Comparison of ENCODE assay signal across 16 cellular contexts in genomic region chr7:50667338-50667737, GRCh38.
DNase-seq lines count a peak whose midpoint lies in the region; ATAC-seq and TF ChIP-seq lines count a peak whose summit lies in the region.
"Had no signal": no experiment of that assay in that cellular context is flagged by ENCODE, and none has a peak within 500 bp of the region (broad histone marks: within the 10 kb centered on the region; RNA-seq: fewer than 3 reads in every experiment).

No MANE protein-coding gene starts in this region.

- no peaks in the 10 kb centered on the region for H3K9me3 ChIP-seq in esophagus squamous epithelium
- H3K9me3 ChIP-seq in subcutaneous abdominal adipose tissue (ENCODE audit: control insufficient read depth in 5 of 5, low read length in 5 of 5), result no peaks in the 10 kb centered on the region

- no peak overlapping the region for H3K4me3 Mint-ChIP-seq in WTC11
- H3K4me3 Mint-ChIP-seq: activated naive CD8-positive, alpha-beta T cell; stimulated activated memory B cell treated with anti-CD40 and anti-IgM and Interleukin-4, amounts not matched to agents 10 μg/mL and 1 μg/mL and 100 μg/mL, for 72 hours had no signal

- H3K4me1 ChIP-seq in esophagus squamous epithelium, result peaks cover 14 to 61% (median 43%) of the 10 kb centered on the region in 3 donors
- peaks cover 11 to 53% (median 31%) of the 10 kb centered on the region in 5 donors for H3K4me1 ChIP-seq in subcutaneous abdominal adipose tissue (ENCODE audit: control insufficient read depth in 5 of 5, insufficient read depth in 5 of 5, low read length in 5 of 5)

- POLR2A ChIA-PET in WTC11 (lab: Charles Lee), result no interaction called here

- H3K27me3 ChIP-seq in esophagus squamous epithelium (no peaks in the 10 kb centered on the region), subcutaneous abdominal adipose tissue (ENCODE audit: control insufficient read depth in 5 of 5, insufficient read depth in 4 of 5, low read length in 5 of 5) (no peaks in the 10 kb centered on the region)

- DNase-seq in WTC11 (ENCODE audit: low spot score) (no peak), esophagus squamous epithelium (lab: John Stamatoyannopoulos, UW) (no peak), mucosa of gallbladder (ENCODE audit: low spot score) (peak; percentile 72), foreskin melanocyte (no peak)
- no peak for DNase-seq in stimulated activated CD4-positive, alpha-beta T cell treated with anti-CD3 and anti-CD28 coated beads, Interleukin-4, amount 100 ng/mL, for 1 hour
- no peak for DNase-seq in activated CD4-positive, CD25-positive, alpha-beta regulatory T cell (lab: John Stamatoyannopoulos, UW)
- DNase-seq: EL; Karpas-422; NCI-H2081; occipital lobe; SHP77 treated with DMSO at 0.1 percent for 48 hours; stimulated activated CD4-positive, alpha-beta T cell treated with anti-CD3 and anti-CD28 coated beads, Interleukin-2, amount 100 ng/mL, for 48 hours had no signal

- ATAC-seq in WTC11, result no peak
- ATAC-seq in GM21717 (IDR thresholded peaks at IDR 0.05; ENCODE audit: unreplicated experiment), result no peak
- ATAC-seq: stimulated activated memory B cell treated with anti-CD40 and anti-IgM and Interleukin-4, amounts not matched to agents 10 μg/mL and 1 μg/mL and 100 μg/mL, for 72 hours had no signal

- intact Hi-C loops in esophagus squamous epithelium (cut with DNase I), result no loop called here

- H3K4me3 ChIP-seq in esophagus squamous epithelium (no peak overlapping the region), subcutaneous abdominal adipose tissue (ENCODE audit: low read depth in 1 of 5, low read length in 5 of 5) (peak overlapping the region in 1 of 5 donors; percentile 10)

- no peaks in the 10 kb centered on the region for H3K4me1 Mint-ChIP-seq in WTC11

- H3K36me3 ChIP-seq in esophagus squamous epithelium (peaks cover 0 to 5% (median 0%) of the 10 kb centered on the region in 3 donors), subcutaneous abdominal adipose tissue (ENCODE audit: control insufficient read depth in 5 of 5, insufficient read depth in 5 of 5, low read length in 5 of 5) (peaks cover 0 to 19% (median 11%) of the 10 kb centered on the region in 5 donors)

- CTCF ChIA-PET in WTC11 (lab: Charles Lee), result no interaction called here

- H3K27me3 Mint-ChIP-seq in WTC11 (ENCODE audit: low read depth), result no peaks in the 10 kb centered on the region
- H3K27me3 Mint-ChIP-seq: activated naive CD8-positive, alpha-beta T cell had no signal

- H3K27ac ChIP-seq in esophagus squamous epithelium (peak overlapping the region in 3 of 4 donors; percentile 36 to 76 (median 76)), subcutaneous abdominal adipose tissue (ENCODE audit: low read depth, low read length) (peak overlapping the region; percentile 71)

- peak overlapping the region; percentile 46; the same call in 1 of the 2 replicates for H3K27ac Mint-ChIP-seq in WTC11
- H3K27ac Mint-ChIP-seq: activated naive CD8-positive, alpha-beta T cell; stimulated activated memory B cell treated with anti-CD40 and anti-IgM and Interleukin-4, amounts not matched to agents 10 μg/mL and 1 μg/mL and 100 μg/mL, for 72 hours had no signal

- TF ChIP-seq POLR2A in esophagus squamous epithelium (IDR thresholded peaks at IDR 0.05), result no peak

- 39 to 45% methylated on average over 4 of the region's 4 CpGs for WGBS in esophagus squamous epithelium, 2 donors

- peaks cover 4% of the 10 kb centered on the region for H3K9me3 Mint-ChIP-seq in WTC11
- H3K9me3 Mint-ChIP-seq: stimulated activated memory B cell treated with anti-CD40 and anti-IgM and Interleukin-4, amounts not matched to agents 10 μg/mL and 1 μg/mL and 100 μg/mL, for 72 hours had no signal

- H3K9ac ChIP-seq in subcutaneous abdominal adipose tissue (ENCODE audit: low read length in 5 of 5), result peak overlapping the region in 1 of 5 donors; percentile 38

- TF ChIP-seq CTCF in WTC11 (IDR thresholded peaks at IDR 0.05), result no peak
- TF ChIP-seq CTCF in esophagus squamous epithelium (IDR thresholded peaks at IDR 0.05), result no peak

- H3K36me3 Mint-ChIP-seq in WTC11, result peaks cover 36% of the 10 kb centered on the region
- H3K36me3 Mint-ChIP-seq: stimulated activated memory B cell treated with anti-CD40 and anti-IgM and Interleukin-4, amounts not matched to agents 10 μg/mL and 1 μg/mL and 100 μg/mL, for 72 hours had no signal

TF ChIP-seq in WTC11, 78 proteins besides CTCF, POLR2A, EP300 and RAD21:
- TF ChIP-seq ZNF138 (CRISPR knock-in tag; conservative IDR thresholded peaks at IDR 0.05) (no peak), GABPB1 (CRISPR knock-in tag; IDR thresholded peaks at IDR 0.05) (no peak), ZNF671 (CRISPR knock-in tag; IDR thresholded peaks at IDR 0.05) (no peak), TEAD4 (CRISPR knock-in tag; IDR thresholded peaks at IDR 0.05) (no peak), ZBTB43 (CRISPR knock-in tag; IDR thresholded peaks at IDR 0.05) (no peak), PRRX2 (CRISPR knock-in tag; IDR thresholded peaks at IDR 0.05) (no peak), NR2C2 (CRISPR knock-in tag; IDR thresholded peaks at IDR 0.05) (no peak), ERG (CRISPR knock-in tag; IDR thresholded peaks at IDR 0.05) (no peak), ZNF396 (CRISPR knock-in tag; IDR thresholded peaks at IDR 0.05; ENCODE audit: borderline replicate concordance) (no peak)
